34 cellular contexts compared by ENCODE assay signal in genomic region chr2:206723288-206723687, GRCh38. TPM values are rescaled to one million over a fixed set of nuclear protein-coding genes. Genes with fewer than 3 reads are reported as not detected.
"Had no signal": no experiment of that assay in that cellular context is flagged by ENCODE, and none has a peak within 500 bp of the region (broad histone marks: within the 10 kb centered on the region; RNA-seq: fewer than 3 reads in every experiment).

No MANE protein-coding gene starts in this region.

- DNase-seq: activated CD4-positive, alpha-beta memory T cell treated with anti-CD3 and anti-CD28 coated beads for 36 hours; activated CD4-positive, alpha-beta T cell treated with anti-CD3 and anti-CD28 coated beads for 36 hours; activated CD4-positive, alpha-beta T cell treated with anti-CD3 and anti-CD28 coated beads, Interleukin-2, amount 10 ng/mL, durations not matched to agents 24 days and 14 days; activated CD4-positive, CD25-positive, alpha-beta regulatory T cell; activated CD4-positive, CD25-positive, alpha-beta regulatory T cell treated with anti-CD3 and anti-CD28 coated beads, Interleukin-2, amount 50 U/mL, for 72 hours; activated CD8-positive, alpha-beta memory T cell treated with anti-CD3 and anti-CD28 coated beads, Interleukin-2, amount 10 ng/mL, durations not matched to agents 7 days and 5 days; activated CD8-positive, alpha-beta memory T cell treated with anti-CD3 and anti-CD28 coated beads, Interleukin-2, amount 50 U/mL, for 4 hours; activated CD8-positive, alpha-beta T cell treated with anti-CD3 and anti-CD28 coated beads, Interleukin-2, amount 10 ng/mL, durations not matched to agents 7 days and 5 days; activated effector memory CD4-positive, alpha-beta T cell treated with anti-CD3 and anti-CD28 coated beads, Interleukin-2, amount 50 U/mL, for 16 hours; activated naive CD4-positive, alpha-beta T cell treated with anti-CD3 and anti-CD28 coated beads for 36 hours; activated naive CD8-positive, alpha-beta T cell treated with anti-CD3 and anti-CD28 coated beads, Interleukin-2, amount 10 ng/mL, durations not matched to agents 7 days and 5 days; activated T-cell treated with anti-CD3 and anti-CD28 coated beads, Interleukin-2, amount 50 U/mL, for 1 hour; activated T-cell treated with anti-CD3 and anti-CD28 coated beads, Interleukin-2, amount 50 U/mL, for 48 hours; central memory CD4-positive, alpha-beta T cell; cerebellar nuclear complex; colonic mucosa; dorsolateral prefrontal cortex; effector memory CD4-positive, alpha-beta T cell; endodermal cell; erythroblast; foreskin keratinocyte; gastrocnemius medialis; glutamatergic neuron; heart left ventricle; T-helper 2 cell had no signal

- H3K9me3 ChIP-seq: ascending aorta, breast epithelium, colonic mucosa, esophagus muscularis mucosa, gastrocnemius medialis had no signal

- H3K27me3 ChIP-seq: ascending aorta, breast epithelium, cardiac muscle cell, colonic mucosa, dorsolateral prefrontal cortex, esophagus muscularis mucosa, gastrocnemius medialis, heart left ventricle had no signal

- H3K36me3 ChIP-seq: ascending aorta, breast epithelium, cardiac muscle cell, colonic mucosa, esophagus muscularis mucosa, gastrocnemius medialis, heart left ventricle had no signal

- H3K27ac ChIP-seq: ascending aorta, breast epithelium, cardiac muscle cell, colonic mucosa, dorsolateral prefrontal cortex, esophagus muscularis mucosa, foreskin keratinocyte, gastrocnemius medialis, heart left ventricle had no signal

- H3K4me3 ChIP-seq: ascending aorta, breast epithelium, cardiac muscle cell, colonic mucosa, dorsolateral prefrontal cortex, esophagus muscularis mucosa, gastrocnemius medialis, heart left ventricle had no signal

- H3K4me1 ChIP-seq: ascending aorta, breast epithelium, colonic mucosa, esophagus muscularis mucosa, foreskin keratinocyte, gastrocnemius medialis had no signal

- ATAC-seq: activated CD4-positive, alpha-beta T cell treated with anti-CD3 and anti-CD28 coated beads for 36 hours; activated CD8-positive, alpha-beta memory T cell treated with anti-CD3 and anti-CD28 coated beads, Interleukin-2, amount 10 ng/mL, durations not matched to agents 7 days and 5 days; activated CD8-positive, alpha-beta T cell treated with anti-CD3 and anti-CD28 coated beads, Interleukin-2, amount 10 ng/mL, durations not matched to agents 7 days and 5 days; activated naive CD4-positive, alpha-beta T cell treated with anti-CD3 and anti-CD28 coated beads, Interleukin-2, amount 50 U/mL, for 72 hours; foreskin keratinocyte; gastrocnemius medialis; heart left ventricle had no signal

RNA-seq across cellular contexts. Expression of gene DYTN, which starts 5.1 kb away (rescaled TPM):
- total RNA-seq: activated CD4-positive, alpha-beta memory T cell treated with anti-CD3 and anti-CD28 coated beads for 36 hours; activated CD4-positive, alpha-beta T cell treated with anti-CD3 and anti-CD28 coated beads for 36 hours; activated CD4-positive, alpha-beta T cell treated with anti-CD3 and anti-CD28 coated beads, Interleukin-2, amount 10 ng/mL, durations not matched to agents 24 days and 14 days; activated CD8-positive, alpha-beta memory T cell treated with anti-CD3 and anti-CD28 coated beads for 36 hours; activated CD8-positive, alpha-beta memory T cell treated with anti-CD3 and anti-CD28 coated beads, Interleukin-2, amount 10 ng/mL, durations not matched to agents 7 days and 5 days; activated CD8-positive, alpha-beta T cell treated with anti-CD3 and anti-CD28 coated beads, Interleukin-2, amount 10 ng/mL, durations not matched to agents 7 days and 5 days; activated naive CD4-positive, alpha-beta T cell treated with anti-CD3 and anti-CD28 coated beads for 36 hours; activated naive CD4-positive, alpha-beta T cell treated with anti-CD3 and anti-CD28 coated beads, Interleukin-2, amount 50 U/mL, for 72 hours; activated naive CD8-positive, alpha-beta T cell treated with anti-CD3 and anti-CD28 coated beads, Interleukin-2, amount 10 ng/mL, durations not matched to agents 7 days and 5 days; activated T-helper 1 cell treated with anti-CD3 and anti-CD28 coated beads, Interleukin-12 subunit alpha, Interleukin-12 subunit beta, Interleukin-2, Interleukin-4 antibody, amounts not matched to agents 30 ng/mL and 10 ng/mL and 1 ng/mL, durations not matched to agents 14 hours and 24 hours and 36 hours; activated T-helper 2 cell treated with anti-CD3 and anti-CD28 coated beads, Interferon-gamma antibody, Interleukin-2, Interleukin-4, amounts not matched to agents 10 μg/mL and 5 μg/mL and 100 μg/mL, durations not matched to agents 14 hours and 24 hours and 36 hours; ascending aorta; breast epithelium; cardiac muscle cell; colonic mucosa; endodermal cell; esophagus muscularis mucosa; foreskin keratinocyte; gastrocnemius medialis; heart left ventricle; T-helper 1 cell treated with Interleukin-12 subunit alpha and Interleukin-12 subunit beta and Interleukin-4 antibody, amounts not matched to agents 30 ng/mL and 1 ng/mL, for 36 hours had no signal
- polyA plus RNA-seq: cardiac muscle cell, foreskin keratinocyte, heart left ventricle had no signal

RNA-seq across cellular contexts. Expression of gene MDH1B, which starts 41.8 kb away (rescaled TPM):
- total RNA-seq: ascending aorta had no signal
